Comparison of ENCODE assay signal across 9 cellular contexts in genomic region chr17:57606111-57606875, GRCh38.
DNase-seq lines count a peak whose midpoint lies in the region; ATAC-seq and TF ChIP-seq lines count a peak whose summit lies in the region.
"Had no signal": no experiment of that assay in that cellular context is flagged by ENCODE, and none has a peak within 500 bp of the region (broad histone marks: within the 10 kb centered on the region; RNA-seq: fewer than 3 reads in every experiment).

No MANE protein-coding gene starts in this region.

- peak overlapping the region; percentile 97 for H3K27ac Mint-ChIP-seq in activated CD4-positive, alpha-beta T cell treated with anti-CD3 and anti-CD28 coated beads for 36 hours

- no peaks in the 10 kb centered on the region for H3K36me3 ChIP-seq in effector memory CD4-positive, alpha-beta T cell (ENCODE audit: control insufficient read depth, insufficient read depth, low read length)
- peaks cover 0 to under 1% (median 0%) of the 10 kb centered on the region in 6 donors for H3K36me3 ChIP-seq in spleen
- H3K36me3 ChIP-seq: upper lobe of left lung had no signal

- peak overlapping the region; percentile 73 for H3K27ac ChIP-seq in effector memory CD4-positive, alpha-beta T cell (ENCODE audit: insufficient read depth, low read length, poor library complexity, severe bottlenecking)
- peak overlapping the region; percentile 42 to 84 (median 78) for H3K27ac ChIP-seq in spleen

- no peak overlapping the region for H3K4me3 Mint-ChIP-seq in activated CD4-positive, alpha-beta T cell treated with anti-CD3 and anti-CD28 coated beads for 36 hours

- H3K4me3 ChIP-seq in effector memory CD4-positive, alpha-beta T cell (ENCODE audit: insufficient read depth, low read depth, low read length, poor library complexity, severe bottlenecking), result peak overlapping the region; percentile 12
- H3K4me3 ChIP-seq in spleen, result no peak overlapping the region

- CTCF ChIA-PET in activated CD4-positive, alpha-beta T cell treated with anti-CD3 and anti-CD28 coated beads for 36 hours (lab: Charles Lee), result interaction anchor here (0.9 kb wide), 1 partner anchor 66 kb away, joined by 3 read pairs; no protein-coding TSS in a partner anchor

- intact Hi-C loops in activated CD4-positive, alpha-beta T cell treated with anti-CD3 and anti-CD28 coated beads for 36 hours (cut with DNase I, micrococcal nuclease), result loop anchor here in 1 of 2 experiments (5.0 kb wide), 1 partner anchor 164 kb away; no protein-coding TSS in a partner anchor
- intact Hi-C loops in spleen (cut with DNase I; ENCODE audit: low total_unique reads), result no loop called here

- H3K27me3 ChIP-seq in effector memory CD4-positive, alpha-beta T cell (replicated peaks; ENCODE audit: control insufficient read depth, insufficient read depth, low read length, poor library complexity, severe bottlenecking), result no peaks in the 10 kb centered on the region
- no peaks in the 10 kb centered on the region for H3K27me3 ChIP-seq in spleen (replicated peaks in 1 of 7)
- H3K27me3 ChIP-seq: upper lobe of left lung had no signal

- no peaks in the 10 kb centered on the region for H3K9me3 ChIP-seq in effector memory CD4-positive, alpha-beta T cell (ENCODE audit: control insufficient read depth, low read length)
- H3K9me3 ChIP-seq in spleen, result no peaks in the 10 kb centered on the region
- H3K9me3 ChIP-seq: upper lobe of left lung had no signal

- peaks cover 49% of the 10 kb centered on the region for H3K4me1 ChIP-seq in effector memory CD4-positive, alpha-beta T cell (ENCODE audit: control insufficient read depth, insufficient read depth, low read length, poor library complexity, severe bottlenecking)
- peaks cover 34 to 84% (median 53%) of the 10 kb centered on the region in 6 donors for H3K4me1 ChIP-seq in spleen

- no peaks in the 10 kb centered on the region for H3K36me3 Mint-ChIP-seq in activated CD4-positive, alpha-beta T cell treated with anti-CD3 and anti-CD28 coated beads for 36 hours (ENCODE audit: low read depth)

- H3K9me3 Mint-ChIP-seq in activated CD4-positive, alpha-beta T cell treated with anti-CD3 and anti-CD28 coated beads for 36 hours (ENCODE audit: low read depth), result no peaks in the 10 kb centered on the region

- TF ChIP-seq CTCF in spleen (IDR thresholded peaks at IDR 0.05 in 8 of 11, conservative IDR thresholded peaks at IDR 0.05 in 3 of 11), result no peak

- H3K27me3 Mint-ChIP-seq in activated CD4-positive, alpha-beta T cell treated with anti-CD3 and anti-CD28 coated beads for 36 hours, result no peaks in the 10 kb centered on the region

- WGBS in spleen, 5 donors, result 80 to 91% (median 85%) methylated on average over 6 of the region's 6 CpGs

- TF ChIP-seq POLR2A in spleen (IDR thresholded peaks at IDR 0.05), result no peak

- ATAC-seq in activated CD4-positive, alpha-beta T cell treated with anti-CD3 and anti-CD28 coated beads for 36 hours, result no peak
- ATAC-seq in HG02970 (IDR thresholded peaks at IDR 0.05; ENCODE audit: low FRiP score, unreplicated experiment) (no peak), GM18867 (IDR thresholded peaks at IDR 0.05; ENCODE audit: unreplicated experiment) (no peak)

- no peak for DNase-seq in activated CD4-positive, alpha-beta T cell treated with anti-CD3 and anti-CD28 coated beads for 36 hours
- DNase-seq in activated CD4-positive, alpha-beta T cell treated with anti-CD3 and anti-CD28 coated beads for 1 hour, result no peak
- DNase-seq in NCI-H82 (lab: John Stamatoyannopoulos, UW) (peak; percentile 82), spleen (no peak), GM19240 (ENCODE audit: insufficient read length, low spot score) (no peak)
- no peak for DNase-seq in effector memory CD4-positive, alpha-beta T cell

- POLR2A ChIA-PET in activated CD4-positive, alpha-beta T cell treated with anti-CD3 and anti-CD28 coated beads for 36 hours (lab: Charles Lee), result interaction anchor here (0.6 kb wide), 1 partner anchor 340 kb away, joined by 3 read pairs; no protein-coding TSS in a partner anchor

- H3K4me1 Mint-ChIP-seq in activated CD4-positive, alpha-beta T cell treated with anti-CD3 and anti-CD28 coated beads for 36 hours, result peaks cover 63% of the 10 kb centered on the region
